ENCODE assay signal across 21 cellular contexts in the genomic region with DNA sequence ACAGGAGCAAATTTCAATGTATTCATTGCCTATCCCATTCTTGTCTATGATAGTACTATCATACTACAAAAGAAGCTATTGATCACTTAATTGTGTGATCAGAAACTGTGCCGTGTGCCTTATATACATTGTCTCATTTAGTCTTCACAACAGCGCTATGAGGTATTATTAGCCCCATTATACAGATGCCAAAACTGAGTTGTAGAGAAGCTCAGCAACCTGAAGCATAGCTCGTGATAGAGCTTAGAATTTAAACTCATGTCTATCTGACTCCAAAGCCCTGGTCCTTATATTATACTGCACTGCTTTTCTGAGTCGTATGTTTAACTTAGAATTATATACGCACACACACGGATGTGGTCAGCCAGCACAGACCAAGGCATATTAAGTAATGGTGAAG.
"Had no signal": no experiment of that assay in that cellular context is flagged by ENCODE, and none has a peak within 500 bp of the region (broad histone marks: within the 10 kb centered on the region; RNA-seq: fewer than 3 reads in every experiment).

No MANE protein-coding gene starts in this region.

- ATAC-seq: activated CD8-positive, alpha-beta T cell treated with anti-CD3 and anti-CD28 coated beads for 36 hours; body of pancreas; natural killer cell treated with Interleukin-12 subunit alpha and Interleukin-12 subunit beta and Interleukin-15 and Interleukin-18, amount 100 ng/mL, for 72 hours; sciatic nerve; stimulated activated naive B cell treated with anti-CD40 and anti-IgM and Interleukin-4, amounts not matched to agents 10 μg/mL and 1 μg/mL and 100 μg/mL, for 72 hours had no signal

- DNase-seq: activated B cell treated with CpG ODN at 0.5 μM for 24 hours; activated CD4-positive, alpha-beta T cell treated with anti-CD3 and anti-CD28 coated beads, Interleukin-2, amount 50 U/mL, for 1 hour; activated CD8-positive, alpha-beta T cell treated with anti-CD3 and anti-CD28 coated beads for 36 hours; activated T-cell treated with anti-CD3 and anti-CD28 coated beads, Interleukin-2, amount 50 U/mL, for 48 hours; anterior cingulate cortex; body of pancreas; cerebellar nuclear complex; colonic mucosa; dorsolateral prefrontal cortex; effector memory CD4-positive, alpha-beta T cell; heart left ventricle; posterior cingulate gyrus; stimulated activated CD4-positive, alpha-beta T cell treated with anti-CD3 and anti-CD28 coated beads, Interleukin-1b, Interleukin-23, amount 100 ng/mL, for 48 hours; stimulated activated CD4-positive, alpha-beta T cell treated with anti-CD3 and anti-CD28 coated beads, Interleukin-4, amount 100 ng/mL, for 4 hours; stimulated activated naive B cell treated with anti-CD40 and anti-IgM and Interleukin-4, amounts not matched to agents 10 μg/mL and 1 μg/mL and 100 μg/mL, for 72 hours; T-helper 2 cell; testis had no signal

- H3K36me3 ChIP-seq: colonic mucosa, SJSA1 had no signal

- H3K27me3 ChIP-seq: body of pancreas, colonic mucosa, dorsolateral prefrontal cortex, heart left ventricle, testis had no signal

- H3K4me1 ChIP-seq: colonic mucosa, SJSA1, testis had no signal

- H3K27ac ChIP-seq: body of pancreas, colonic mucosa, SJSA1, testis had no signal

- H3K4me2 ChIP-seq: smooth muscle cell had no signal

- H3K4me3 ChIP-seq: body of pancreas, colonic mucosa, dorsolateral prefrontal cortex, heart left ventricle, SJSA1, smooth muscle cell, testis had no signal

- H3K9me3 ChIP-seq: body of pancreas, colonic mucosa, heart left ventricle, SJSA1, testis had no signal
